ENCODE assay signal across 3 cellular contexts in the genomic region with DNA sequence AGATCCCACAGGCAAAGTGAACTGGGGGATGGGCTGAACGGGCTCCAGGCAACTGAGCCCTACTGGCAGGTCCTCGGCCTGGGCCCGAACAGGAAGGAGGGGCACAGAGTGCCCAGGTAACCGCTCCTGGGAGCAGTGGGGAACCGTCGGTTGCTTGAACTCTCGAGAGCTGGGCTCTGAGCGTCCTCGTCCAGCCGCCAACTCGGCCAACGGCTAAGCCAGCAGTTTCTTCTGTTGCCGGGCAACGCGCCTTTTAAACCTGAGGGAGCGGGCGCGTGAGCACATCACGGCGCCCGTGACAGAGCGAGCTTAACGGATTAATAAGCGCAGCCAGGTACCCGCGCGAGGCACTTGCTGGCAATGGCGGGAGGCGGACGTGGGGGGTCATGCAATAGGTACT. TPM values are rescaled to one million over a fixed set of nuclear protein-coding genes. Genes with fewer than 3 reads are reported as not detected.
"Had no signal": no experiment of that assay in that cellular context is flagged by ENCODE, and none has a peak within 500 bp of the region (broad histone marks: within the 10 kb centered on the region; RNA-seq: fewer than 3 reads in every experiment).

TSS of gene GGTLC2 (plus strand) at position 301 of the 400 bp plus-strand sequence. CDS start 1,732 bp downstream, outside the sequence.

RNA-seq across cellular contexts. Expression of gene GGTLC2, which starts in this region (rescaled TPM):
- polyA plus RNA-seq: GM23248, GM23338, H1 had no signal
